23 cellular contexts compared by ENCODE assay signal in the genomic region with DNA sequence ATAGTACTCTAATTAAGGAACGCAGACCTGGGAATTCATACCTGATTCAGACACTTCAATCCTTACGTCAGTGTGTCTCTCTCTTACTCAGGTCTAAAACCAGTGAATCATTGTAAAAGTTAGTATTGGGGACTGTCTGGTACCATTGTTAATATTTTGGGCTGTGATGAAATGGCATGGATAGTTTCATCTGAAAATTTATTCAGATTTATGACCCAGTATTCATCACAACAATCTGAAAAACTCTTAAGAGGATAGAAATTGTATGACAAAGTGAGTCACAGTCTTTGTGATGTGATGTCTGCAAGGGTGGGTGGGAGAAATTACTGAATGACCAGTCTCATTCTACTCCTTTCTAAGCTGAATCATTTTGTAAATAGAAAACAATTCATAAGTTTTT. TPM values are rescaled to one million over a fixed set of nuclear protein-coding genes. Genes with fewer than 3 reads are reported as not detected.
DNase-seq lines count a peak whose midpoint lies in the region; ATAC-seq and TF ChIP-seq lines count a peak whose summit lies in the region.
"Had no signal": no experiment of that assay in that cellular context is flagged by ENCODE, and none has a peak within 500 bp of the region (broad histone marks: within the 10 kb centered on the region; RNA-seq: fewer than 3 reads in every experiment).

No MANE protein-coding gene starts in this region.

- in situ Hi-C loops in mammary epithelial cell (cut with MboI; ENCODE audit: low sequenced_read_pairs in 2 of 2): no loop called here

- H3K4me2 ChIP-seq in mammary epithelial cell (ENCODE audit: insufficient read depth, low read depth, low read length): no peak overlapping the region

- H3K27me3 ChIP-seq in mammary epithelial cell (ENCODE audit: insufficient read depth, low read length) (no peaks in the 10 kb centered on the region), breast epithelium (no peaks in the 10 kb centered on the region), foreskin keratinocyte (no peaks in the 10 kb centered on the region)
- H3K27me3 ChIP-seq: right atrium auricular region had no signal

- H2AFZ ChIP-seq in mammary epithelial cell (ENCODE audit: low read depth, low read length): no peak overlapping the region

- BruUV-seq in mammary epithelial cell (replicated peaks; lab: Mats Ljungman, UMichigan): no TSS peak

- H3K4me3 ChIP-seq in mammary epithelial cell (replicated peaks in 1 of 3; ENCODE audit: insufficient read depth in 1 of 3, low read depth in 2 of 3, low read length in 3 of 3) (no peak overlapping the region), breast epithelium (no peak overlapping the region)
- H3K4me3 ChIP-seq: esophagus squamous epithelium, K562, right atrium auricular region had no signal

- DNase-seq in mammary epithelial cell: peak; percentile 49
- no peak for DNase-seq in breast epithelium (ENCODE audit: low spot score in 2 of 2)
- peak; percentile 15 for DNase-seq in amniotic epithelial cell (ENCODE audit: low read depth)
- DNase-seq in foreskin keratinocyte: no peak
- no peak for DNase-seq in T-helper 2 cell
- no peak for DNase-seq in activated naive CD4-positive, alpha-beta T cell (lab: John Stamatoyannopoulos, UW)
- DNase-seq in epidermal melanocyte (ENCODE audit: insufficient read length, low spot score): no peak
- no peak for DNase-seq in NCI-H524 (lab: John Stamatoyannopoulos, UW)
- DNase-seq: activated CD4-positive, CD25-positive, alpha-beta regulatory T cell treated with anti-CD3 and anti-CD28 coated beads, Interleukin-2, amount 50 U/mL, for 72 hours; activated T-cell treated with anti-CD3 and anti-CD28 coated beads, Interleukin-2, amount 50 U/mL, for 1 hour; amniotic stem cell; central memory CD4-positive, alpha-beta T cell; DND-41; esophagus squamous epithelium; left cardiac atrium; naive B cell; NCI-H146; NCI-H526; nucleus accumbens; trophoblast cell had no signal

- no peak overlapping the region for H3K9ac ChIP-seq in mammary epithelial cell (ENCODE audit: insufficient read depth, low read length)

- H3K79me2 ChIP-seq in mammary epithelial cell (ENCODE audit: insufficient read depth, low read length): peaks cover 72% of the 10 kb centered on the region

- no peak for TF ChIP-seq POLR2A in breast epithelium (IDR thresholded peaks at IDR 0.05)

- dilution Hi-C loops in mammary epithelial cell (cut with HindIII; ENCODE audit: low sequenced_read_pairs): no loop called here

- H3K4me1 ChIP-seq in mammary epithelial cell (ENCODE audit: insufficient read depth, low read length) (peaks cover 18% of the 10 kb centered on the region), breast epithelium (peaks cover 3% of the 10 kb centered on the region in 2 donors), foreskin keratinocyte (no peaks in the 10 kb centered on the region)
- H3K4me1 ChIP-seq: right atrium auricular region had no signal

- intact Hi-C loops in mammary epithelial cell (cut with micrococcal nuclease) (loop anchor here (5.0 kb wide), 1 partner anchor 35 kb away; no protein-coding TSS in a partner anchor), breast epithelium (cut with DNase I; ENCODE audit: low total_unique reads) (no loop called here)

- H3K36me3 ChIP-seq in mammary epithelial cell (ENCODE audit: insufficient read depth, low read length) (peaks cover 4% of the 10 kb centered on the region), breast epithelium (no peaks in the 10 kb centered on the region)
- H3K36me3 ChIP-seq: esophagus squamous epithelium, right atrium auricular region had no signal

- 47% methylated on average over 2 of the region's 2 CpGs for WGBS in mammary epithelial cell (ENCODE audit: low coverage, missing lambda C conversion rate)

- CTCF ChIA-PET in mammary epithelial cell (lab: Charles Lee; ENCODE audit: low non-redundant PET): no interaction called here

- H4K20me1 ChIP-seq in mammary epithelial cell (ENCODE audit: insufficient read depth, low read length): no peaks in the 10 kb centered on the region

- H3K9me3 ChIP-seq in mammary epithelial cell (replicated peaks; ENCODE audit: insufficient read depth, low read length) (no peaks in the 10 kb centered on the region), breast epithelium (no peaks in the 10 kb centered on the region)
- H3K9me3 ChIP-seq: esophagus squamous epithelium, right atrium auricular region had no signal

- H3K27ac ChIP-seq in mammary epithelial cell (ENCODE audit: insufficient read depth, low read depth, low read length) (no peak overlapping the region), breast epithelium (peak overlapping the region in 1 of 2 donors; percentile 23), foreskin keratinocyte (no peak overlapping the region)
- H3K27ac ChIP-seq: 22Rv1, esophagus squamous epithelium, right atrium auricular region had no signal

- no peak for TF ChIP-seq CTCF in mammary epithelial cell (conservative IDR thresholded peaks at IDR 0.05 in 1 of 2, IDR thresholded peaks at IDR 0.05 in 1 of 2; ENCODE audit: extremely low read depth in 1 of 2, insufficient read depth in 1 of 2, low read depth in 1 of 2, low read length in 2 of 2)
- TF ChIP-seq CTCF in breast epithelium (IDR thresholded peaks at IDR 0.05): no peak
- TF ChIP-seq CTCF in foreskin keratinocyte (conservative IDR thresholded peaks at IDR 0.05): no peak

- ATAC-seq in foreskin keratinocyte: peak; percentile 71
- ATAC-seq: K562 had no signal

RNA-seq across cellular contexts. Expression of a gene that starts 10.3 kb away (rescaled TPM):
- total RNA-seq in mammary epithelial cell (10 to 100 TPM; 17.3 to 30.6 TPM), breast epithelium (10 to 100 TPM; 21.6 to 53.6 (median 33.0) TPM), foreskin keratinocyte (2.3 and 2.5 TPM in 2 replicates)
- polyA plus RNA-seq in mammary epithelial cell (3.7 TPM), foreskin keratinocyte (1.1 TPM in 2 replicates)
- 7.7 TPM for polyA minus RNA-seq in mammary epithelial cell

Comparison
In these comparisons a context has a peak if more than half of its experiments do, and no peak if none do; other contexts are left out.
1. DNase-seq: peak in mammary epithelial cell (single experiment) and amniotic epithelial cell (single experiment); none in breast epithelium (0 of 2), foreskin keratinocyte (0 of 2), T-helper 2 cell (0 of 5), activated naive CD4-positive, alpha-beta T cell (0 of 4), epidermal melanocyte (single experiment) and NCI-H524 (0 of 2).